In genomic region chr3:15726043-15726442, GRCh38 we compare ENCODE assay signal across 11 cellular contexts.
DNase-seq lines count a peak whose midpoint lies in the region; ATAC-seq and TF ChIP-seq lines count a peak whose summit lies in the region.
"Had no signal": no experiment of that assay in that cellular context is flagged by ENCODE, and none has a peak within 500 bp of the region (broad histone marks: within the 10 kb centered on the region; RNA-seq: fewer than 3 reads in every experiment).

No MANE protein-coding gene starts in this region.

- no peaks in the 10 kb centered on the region for H3K4me1 ChIP-seq in tibial artery
- no peaks in the 10 kb centered on the region for H3K4me1 ChIP-seq in prostate gland (replicated peaks)
- H3K4me1 ChIP-seq: spleen had no signal

- TF ChIP-seq CTCF in GM12865 (IDR thresholded peaks at IDR 0.05; ENCODE audit: insufficient read depth, low read depth, low read length, missing control alignments) (no peak), tibial artery (IDR thresholded peaks at IDR 0.05) (no peak), prostate gland (IDR thresholded peaks at IDR 0.05) (no peak)

- no peak for TF ChIP-seq POLR2A in prostate gland (IDR thresholded peaks at IDR 0.05)

- peak; percentile 77 for ATAC-seq in GM19467 (IDR thresholded peaks at IDR 0.05; ENCODE audit: unreplicated experiment)
- ATAC-seq in HG03139 (IDR thresholded peaks at IDR 0.05; ENCODE audit: unreplicated experiment), result peak; percentile 58

- peak; percentile 77 for DNase-seq in GM12865 (ENCODE audit: low read depth)
- DNase-seq in dedifferentiated amniotic fluid mesenchymal stem cell (ENCODE audit: extremely low spot score), result peak; percentile 40
- no peak for DNase-seq in tibial artery
- DNase-seq in activated effector memory CD4-positive, alpha-beta T cell treated with Interleukin-2 at 50 U/mL for 16 hours, result no peak
- no peak for DNase-seq in prostate gland (ENCODE audit: low spot score)
- no peak for DNase-seq in GOT3 (lab: John Stamatoyannopoulos, UW)
- DNase-seq: activated naive CD4-positive, alpha-beta T cell treated with anti-CD3 and anti-CD28 coated beads, Interleukin-2, amount 10 ng/mL, durations not matched to agents 7 days and 5 days; spleen had no signal

- H3K36me3 ChIP-seq in tibial artery, result peaks cover 16 to 42% (median 22%) of the 10 kb centered on the region in 3 donors
- H3K36me3 ChIP-seq in prostate gland, result no peaks in the 10 kb centered on the region

- H3K9me3 ChIP-seq in tibial artery (no peaks in the 10 kb centered on the region), prostate gland (no peaks in the 10 kb centered on the region)
- H3K9me3 ChIP-seq: spleen, vagina had no signal

- H3K27me3 ChIP-seq in tibial artery (no peaks in the 10 kb centered on the region), prostate gland (replicated peaks; ENCODE audit: insufficient read depth) (no peaks in the 10 kb centered on the region)
- H3K27me3 ChIP-seq: spleen, vagina had no signal

- H3K27ac ChIP-seq in tibial artery (no peak overlapping the region), prostate gland (no peak overlapping the region)
- H3K27ac ChIP-seq: spleen, vagina had no signal

- intact Hi-C loops in tibial artery (cut with DNase I; ENCODE audit: low total_unique reads), result no loop called here
- intact Hi-C loops in prostate gland (cut with DNase I), result no loop called here

- WGBS in prostate gland, result 29% methylated on average over 2 of the region's 2 CpGs

- H3K4me3 ChIP-seq in GM12865 (ENCODE audit: low read depth, low read length), result no peak overlapping the region
- no peak overlapping the region for H3K4me3 ChIP-seq in tibial artery
- no peak overlapping the region for H3K4me3 ChIP-seq in prostate gland
- H3K4me3 ChIP-seq: spleen, vagina had no signal

Comparison
In these comparisons a context has a peak if more than half of its experiments do, and no peak if none do; other contexts are left out.
1. DNase-seq: peak in GM12865 (single experiment) and dedifferentiated amniotic fluid mesenchymal stem cell (single experiment); none in tibial artery (0 of 2), activated effector memory CD4-positive, alpha-beta T cell treated with Interleukin-2 at 50 U/mL for 16 hours (single experiment), prostate gland (single experiment) and GOT3 (single experiment).